ENCODE assay signal across 29 cellular contexts in genomic region chrX:39459204-39459603, GRCh38.
"Had no signal": no experiment of that assay in that cellular context is flagged by ENCODE, and none has a peak within 500 bp of the region (broad histone marks: within the 10 kb centered on the region; RNA-seq: fewer than 3 reads in every experiment).

No MANE protein-coding gene starts in this region.

- H3K4me3 ChIP-seq: ascending aorta, coronary artery, dorsolateral prefrontal cortex had no signal

- H3K36me3 ChIP-seq: ascending aorta, brain microvascular endothelial cell had no signal

- H3K36me3 Mint-ChIP-seq: activated CD8-positive, alpha-beta memory T cell treated with anti-CD3 and anti-CD28 coated beads, Interleukin-2, amount 10 ng/mL, durations not matched to agents 7 days and 5 days; activated naive CD4-positive, alpha-beta T cell treated with anti-CD3 and anti-CD28 coated beads, Interleukin-2, amount 10 ng/mL, durations not matched to agents 7 days and 5 days; activated naive CD8-positive, alpha-beta T cell treated with anti-CD3 and anti-CD28 coated beads, Interleukin-2, amount 10 ng/mL, durations not matched to agents 7 days and 5 days had no signal

- H3K27ac Mint-ChIP-seq: activated CD4-positive, alpha-beta memory T cell treated with anti-CD3 and anti-CD28 coated beads for 36 hours; activated CD4-positive, alpha-beta T cell treated with anti-CD3 and anti-CD28 coated beads for 36 hours; activated CD4-positive, alpha-beta T cell treated with anti-CD3 and anti-CD28 coated beads, Interleukin-2, amount 10 ng/mL, durations not matched to agents 24 days and 14 days; activated CD8-positive, alpha-beta memory T cell treated with anti-CD3 and anti-CD28 coated beads, Interleukin-2, amount 10 ng/mL, durations not matched to agents 7 days and 5 days; activated CD8-positive, alpha-beta T cell treated with anti-CD3 and anti-CD28 coated beads, Interleukin-2, amount 10 ng/mL, durations not matched to agents 7 days and 5 days; activated naive CD4-positive, alpha-beta T cell treated with anti-CD3 and anti-CD28 coated beads, Interleukin-2, amount 10 ng/mL, durations not matched to agents 7 days and 5 days; activated naive CD4-positive, alpha-beta T cell treated with anti-CD3 and anti-CD28 coated beads, Interleukin-2, amount 50 U/mL, for 72 hours; activated naive CD8-positive, alpha-beta T cell treated with anti-CD3 and anti-CD28 coated beads, Interleukin-2, amount 10 ng/mL, durations not matched to agents 7 days and 5 days; activated T-helper 1 cell treated with anti-CD3 and anti-CD28 coated beads, Interleukin-12 subunit alpha, Interleukin-12 subunit beta, Interleukin-2, Interleukin-4 antibody, amounts not matched to agents 30 ng/mL and 10 ng/mL and 1 ng/mL, durations not matched to agents 14 hours and 24 hours and 36 hours; dendritic cell treated with granulocyte-macrophage colony-stimulating factor and Interleukin-4, amounts not matched to agents 40 ng/mL and 50 ng/mL, for 4 days; endodermal cell had no signal

- H3K4me1 ChIP-seq: ascending aorta had no signal

- ATAC-seq: activated CD4-positive, alpha-beta T cell treated with anti-CD3 and anti-CD28 coated beads for 36 hours; activated CD8-positive, alpha-beta memory T cell treated with anti-CD3 and anti-CD28 coated beads, Interleukin-2, amount 10 ng/mL, durations not matched to agents 7 days and 5 days; activated CD8-positive, alpha-beta T cell treated with anti-CD3 and anti-CD28 coated beads, Interleukin-2, amount 10 ng/mL, durations not matched to agents 7 days and 5 days; activated naive CD4-positive, alpha-beta T cell treated with anti-CD3 and anti-CD28 coated beads, Interleukin-2, amount 50 U/mL, for 72 hours; esophagus mucosa had no signal

- DNase-seq: activated CD4-positive, alpha-beta memory T cell treated with anti-CD3 and anti-CD28 coated beads for 36 hours; activated CD4-positive, alpha-beta T cell treated with anti-CD3 and anti-CD28 coated beads for 36 hours; activated CD4-positive, alpha-beta T cell treated with anti-CD3 and anti-CD28 coated beads, Interleukin-2, amount 10 ng/mL, durations not matched to agents 24 days and 14 days; activated CD4-positive, CD25-positive, alpha-beta regulatory T cell; activated CD4-positive, CD25-positive, alpha-beta regulatory T cell treated with anti-CD3 and anti-CD28 coated beads, Interleukin-2, amount 50 U/mL, for 72 hours; activated CD8-positive, alpha-beta memory T cell treated with anti-CD3 and anti-CD28 coated beads, Interleukin-2, amount 10 ng/mL, durations not matched to agents 7 days and 5 days; activated CD8-positive, alpha-beta memory T cell treated with anti-CD3 and anti-CD28 coated beads, Interleukin-2, amount 50 U/mL, for 4 hours; activated CD8-positive, alpha-beta T cell treated with anti-CD3 and anti-CD28 coated beads, Interleukin-2, amount 10 ng/mL, durations not matched to agents 7 days and 5 days; activated gamma-delta T cell; activated naive CD4-positive, alpha-beta T cell; activated naive CD4-positive, alpha-beta T cell treated with anti-CD3 and anti-CD28 coated beads, Interleukin-2, amount 10 ng/mL, durations not matched to agents 7 days and 5 days; activated naive CD8-positive, alpha-beta T cell treated with anti-CD3 and anti-CD28 coated beads, Interleukin-2, amount 10 ng/mL, durations not matched to agents 7 days and 5 days; activated T-cell treated with anti-CD3 and anti-CD28 coated beads, Interleukin-2, amount 50 U/mL, for 1 hour; activated T-cell treated with anti-CD3 and anti-CD28 coated beads, Interleukin-2, amount 50 U/mL, for 48 hours; brain microvascular endothelial cell; dorsolateral prefrontal cortex; effector memory CD4-positive, alpha-beta T cell; endodermal cell; foreskin fibroblast; T-helper 2 cell had no signal

- H3K27me3 ChIP-seq: ascending aorta, brain microvascular endothelial cell had no signal

- H3K27ac ChIP-seq: ascending aorta, brain microvascular endothelial cell, coronary artery, dorsolateral prefrontal cortex had no signal

- H3K9me3 Mint-ChIP-seq: activated naive CD4-positive, alpha-beta T cell treated with anti-CD3 and anti-CD28 coated beads, Interleukin-2, amount 50 U/mL, for 72 hours; central memory CD8-positive, alpha-beta T cell; dendritic cell treated with granulocyte-macrophage colony-stimulating factor and Interleukin-4, amounts not matched to agents 40 ng/mL and 50 ng/mL, for 4 days had no signal

- H3K27me3 Mint-ChIP-seq: activated CD4-positive, alpha-beta memory T cell treated with anti-CD3 and anti-CD28 coated beads for 36 hours; activated CD4-positive, alpha-beta T cell treated with anti-CD3 and anti-CD28 coated beads for 36 hours; activated CD4-positive, alpha-beta T cell treated with anti-CD3 and anti-CD28 coated beads, Interleukin-2, amount 10 ng/mL, durations not matched to agents 24 days and 14 days; activated CD8-positive, alpha-beta memory T cell treated with anti-CD3 and anti-CD28 coated beads, Interleukin-2, amount 10 ng/mL, durations not matched to agents 7 days and 5 days; activated naive CD4-positive, alpha-beta T cell treated with anti-CD3 and anti-CD28 coated beads, Interleukin-2, amount 10 ng/mL, durations not matched to agents 7 days and 5 days; activated naive CD8-positive, alpha-beta T cell treated with anti-CD3 and anti-CD28 coated beads, Interleukin-2, amount 10 ng/mL, durations not matched to agents 7 days and 5 days had no signal

- H3K4me3 Mint-ChIP-seq: activated CD4-positive, alpha-beta memory T cell treated with anti-CD3 and anti-CD28 coated beads for 36 hours; activated CD4-positive, alpha-beta T cell treated with anti-CD3 and anti-CD28 coated beads for 36 hours; activated CD4-positive, alpha-beta T cell treated with anti-CD3 and anti-CD28 coated beads, Interleukin-2, amount 10 ng/mL, durations not matched to agents 24 days and 14 days; activated CD8-positive, alpha-beta memory T cell treated with anti-CD3 and anti-CD28 coated beads, Interleukin-2, amount 10 ng/mL, durations not matched to agents 7 days and 5 days; activated CD8-positive, alpha-beta T cell treated with anti-CD3 and anti-CD28 coated beads, Interleukin-2, amount 10 ng/mL, durations not matched to agents 7 days and 5 days; activated naive CD4-positive, alpha-beta T cell treated with anti-CD3 and anti-CD28 coated beads, Interleukin-2, amount 10 ng/mL, durations not matched to agents 7 days and 5 days; activated naive CD8-positive, alpha-beta T cell treated with anti-CD3 and anti-CD28 coated beads, Interleukin-2, amount 10 ng/mL, durations not matched to agents 7 days and 5 days; activated T-helper 1 cell treated with anti-CD3 and anti-CD28 coated beads, Interleukin-12 subunit alpha, Interleukin-12 subunit beta, Interleukin-2, Interleukin-4 antibody, amounts not matched to agents 30 ng/mL and 10 ng/mL and 1 ng/mL, durations not matched to agents 14 hours and 24 hours and 36 hours; central memory CD8-positive, alpha-beta T cell; dendritic cell treated with granulocyte-macrophage colony-stimulating factor and Interleukin-4, amounts not matched to agents 40 ng/mL and 50 ng/mL, for 4 days; endodermal cell had no signal

- H3K4me1 Mint-ChIP-seq: activated CD4-positive, alpha-beta T cell treated with anti-CD3 and anti-CD28 coated beads, Interleukin-2, amount 10 ng/mL, durations not matched to agents 24 days and 14 days; activated CD8-positive, alpha-beta memory T cell treated with anti-CD3 and anti-CD28 coated beads, Interleukin-2, amount 10 ng/mL, durations not matched to agents 7 days and 5 days; activated naive CD4-positive, alpha-beta T cell treated with anti-CD3 and anti-CD28 coated beads, Interleukin-2, amount 10 ng/mL, durations not matched to agents 7 days and 5 days; activated naive CD8-positive, alpha-beta T cell treated with anti-CD3 and anti-CD28 coated beads, Interleukin-2, amount 10 ng/mL, durations not matched to agents 7 days and 5 days; central memory CD8-positive, alpha-beta T cell had no signal

- H3K9me3 ChIP-seq: ascending aorta had no signal

- FAIRE-seq: bronchial epithelial cell, frontal cortex had no signal
